17 cellular contexts compared by ENCODE assay signal in genomic region chr12:97267803-97268202, GRCh38.
DNase-seq lines count a peak whose midpoint lies in the region; ATAC-seq lines count a peak whose summit lies in the region.
"Had no signal": no experiment of that assay in that cellular context is flagged by ENCODE, and none has a peak within 500 bp of the region (broad histone marks: within the 10 kb centered on the region; RNA-seq: fewer than 3 reads in every experiment).

No MANE protein-coding gene starts in this region.

- no peaks in the 10 kb centered on the region for H3K9me3 ChIP-seq in trophoblast cell (ENCODE audit: insufficient read depth, low read depth, low read length)

- no peak overlapping the region for H2BK5ac ChIP-seq in trophoblast cell (ENCODE audit: low read depth, low read length, poor library complexity)

- H3K23ac ChIP-seq in trophoblast cell (ENCODE audit: low read length): no peak overlapping the region

- no peak overlapping the region for H4K91ac ChIP-seq in trophoblast cell (ENCODE audit: low read depth, low read length)

- no peak overlapping the region for H3K18ac ChIP-seq in trophoblast cell (ENCODE audit: low read length)

- peaks cover 4% of the 10 kb centered on the region for H3K79me1 ChIP-seq in trophoblast cell (ENCODE audit: low read length)

- H2BK120ac ChIP-seq in trophoblast cell (ENCODE audit: insufficient read depth, low read length, poor library complexity): no peak overlapping the region

- no CpG with 5 or more reads among the region's 2 CpGs for WGBS in trophoblast cell (ENCODE audit: extremely low coverage, insufficient coverage, insufficient read length)

- H3K4me1 ChIP-seq in trophoblast cell (ENCODE audit: control insufficient read depth in 1 of 2, insufficient read depth in 2 of 2, low read length in 2 of 2): peaks cover 2% of the 10 kb centered on the region in 2 experiments

- H4K12ac ChIP-seq in trophoblast cell (ENCODE audit: low read depth, low read length): no peak overlapping the region

- no peak overlapping the region for H3K4ac ChIP-seq in trophoblast cell (ENCODE audit: low read depth, low read length)

- peak overlapping the region; percentile 16 for H3K4me2 ChIP-seq in trophoblast cell (ENCODE audit: low read length)

- ATAC-seq in GM18870 (IDR thresholded peaks at IDR 0.05; ENCODE audit: unreplicated experiment) (no peak), GM21529 (IDR thresholded peaks at IDR 0.05; ENCODE audit: unreplicated experiment) (no peak)
- ATAC-seq: HepG2 had no signal

- DNase-seq in astrocyte of the hippocampus (ENCODE audit: low read depth, low spot score) (peak; percentile 36), kidney tubule cell (ENCODE audit: low spot score) (peak; percentile 69), trophoblast cell (peak; percentile 43 to 68), ecto neural progenitor cell (ENCODE audit: low spot score) (no peak), NCI-H446 treated with DMSO at 0.1 percent for 48 hours (lab: John Stamatoyannopoulos, UW) (no peak)
- DNase-seq: ACHN, C1 segment of cervical spinal cord, DMS79 treated with DMSO at 0.1 percent for 48 hours, GOT3, KG1, NCI-H187, NCI-H2107, NCI-H524, SIG-M5 had no signal

- no peaks in the 10 kb centered on the region for H3K79me2 ChIP-seq in trophoblast cell (ENCODE audit: control insufficient read depth, insufficient read depth, low read length, poor library complexity)

- H2BK12ac ChIP-seq in trophoblast cell (ENCODE audit: low read length): no peak overlapping the region

- no peak overlapping the region for H3K4me3 ChIP-seq in trophoblast cell (ENCODE audit: low read depth, low read length)

- H2AFZ ChIP-seq in trophoblast cell (ENCODE audit: insufficient read depth, low read length, poor library complexity): no peak overlapping the region

- H3K27ac ChIP-seq in trophoblast cell (ENCODE audit: low read depth, low read length): peak overlapping the region; percentile 45

- H3K14ac ChIP-seq in trophoblast cell (ENCODE audit: low read length): no peak overlapping the region

- peaks cover 0 to 2% of the 10 kb centered on the region in 2 experiments for H3K36me3 ChIP-seq in trophoblast cell (ENCODE audit: control insufficient read depth in 1 of 2, insufficient read depth in 2 of 2, low read length in 2 of 2)

- H2AK5ac ChIP-seq in trophoblast cell (ENCODE audit: low read length): no peak overlapping the region

- no peaks in the 10 kb centered on the region for H3K27me3 ChIP-seq in trophoblast cell (ENCODE audit: insufficient read depth, low read length)

- no peak overlapping the region for H4K8ac ChIP-seq in trophoblast cell (ENCODE audit: low read depth, low read length)

- no peak overlapping the region for H3K9ac ChIP-seq in trophoblast cell (ENCODE audit: low read length)

Comparison
In these comparisons a context has a peak if more than half of its experiments do, and no peak if none do; other contexts are left out.
1. DNase-seq: peak in astrocyte of the hippocampus (single experiment), kidney tubule cell (single experiment) and trophoblast cell (2 of 2); none in ecto neural progenitor cell (single experiment) and NCI-H446 treated with DMSO at 0.1 percent for 48 hours (single experiment).